10 cellular contexts compared by ENCODE assay signal in the genomic region with DNA sequence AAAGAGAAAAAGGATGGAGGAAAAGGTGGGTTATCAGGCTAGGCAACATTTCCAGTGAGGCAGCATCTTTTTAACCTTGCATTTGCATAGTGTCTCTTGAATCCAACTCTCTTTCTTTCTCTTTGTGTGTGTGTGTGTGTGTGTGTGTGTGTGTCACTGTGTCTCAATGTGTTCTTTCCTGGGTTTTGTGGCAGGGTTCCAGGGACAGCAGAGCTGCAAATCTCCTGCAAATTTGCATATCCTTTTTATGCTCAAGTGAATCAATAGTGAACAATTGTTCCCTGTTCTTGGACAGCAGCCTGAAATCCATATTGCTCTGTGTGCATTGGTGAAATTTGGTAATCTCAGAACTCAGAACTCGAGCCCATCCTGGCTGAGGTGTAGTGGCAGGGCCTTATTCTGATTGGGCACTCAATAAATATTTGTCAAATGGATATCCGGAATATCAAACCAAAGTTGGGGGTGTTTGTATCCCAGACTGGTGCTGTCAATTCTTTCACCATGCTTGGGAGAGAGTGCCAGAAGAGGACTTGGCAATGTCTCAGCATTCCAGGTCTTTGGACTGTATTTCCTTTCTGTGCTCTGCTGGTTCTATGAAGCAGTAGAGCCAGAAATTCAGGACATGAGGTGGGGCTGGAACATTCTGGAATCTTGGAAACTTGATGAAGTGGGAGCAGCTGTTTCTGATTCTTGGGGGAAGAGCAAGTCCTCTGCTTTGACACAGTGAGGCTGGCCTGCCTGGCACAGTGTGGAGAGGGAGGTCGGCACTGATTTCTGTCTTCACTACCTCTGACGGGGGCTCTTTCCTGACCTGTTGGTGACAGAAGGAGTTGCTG.
A peak's percentile ranks its signal among the peaks of the same experiment; 100 is the strongest.
DNase-seq lines count a peak whose midpoint lies in the region; ATAC-seq and TF ChIP-seq lines count a peak whose summit lies in the region.
"Had no signal": no experiment of that assay in that cellular context is flagged by ENCODE, and none has a peak within 500 bp of the region (broad histone marks: within the 10 kb centered on the region; RNA-seq: fewer than 3 reads in every experiment).

No MANE protein-coding gene starts in this region.

- 76% methylated on average over 4 of the region's 4 CpGs for WGBS in SK-N-SH (ENCODE audit: low lambda C conversion rate)

- CTCF ChIA-PET in SK-N-SH (lab: Yijun Ruan, JAX) = no interaction called here

- ATAC-seq in GM21723 (IDR thresholded peaks at IDR 0.05; ENCODE audit: unreplicated experiment) (no peak), GM18868 (IDR thresholded peaks at IDR 0.05; ENCODE audit: unreplicated experiment) (no peak)

- peaks cover 6% of the 10 kb centered on the region in 2 experiments; a peak in 1 of 4 replicates for H3K4me1 ChIP-seq in SK-N-SH (ENCODE audit: control insufficient read depth in 1 of 2, insufficient read depth in 2 of 2, low read depth in 1 of 2, low read length in 1 of 2)
- H3K4me1 ChIP-seq in osteoblast (ENCODE audit: insufficient read depth, low read length) = peaks cover 9% of the 10 kb centered on the region

- no peaks in the 10 kb centered on the region for H3K9me2 ChIP-seq in SK-N-SH

- H3K27me3 Mint-ChIP-seq in nephron progenitor cell (ENCODE audit: low read depth, poor library complexity) = no peaks in the 10 kb centered on the region

- no peaks in the 10 kb centered on the region for H3K9me3 Mint-ChIP-seq in nephron progenitor cell
- H3K9me3 Mint-ChIP-seq: activated naive CD4-positive, alpha-beta T cell treated with anti-CD3 and anti-CD28 coated beads for 36 hours had no signal

- H3K4me1 Mint-ChIP-seq in nephron progenitor cell = peaks cover 14% of the 10 kb centered on the region

- H3K36me3 ChIP-seq in SK-N-SH (replicated peaks in 1 of 2; ENCODE audit: control insufficient read depth in 1 of 2, insufficient read depth in 2 of 2, low read length in 1 of 2) (no peaks in the 10 kb centered on the region), osteoblast (ENCODE audit: insufficient read depth, low read length) (no peaks in the 10 kb centered on the region)

- H3K4me2 ChIP-seq in SK-N-SH (no peak overlapping the region), osteoblast (ENCODE audit: insufficient read depth, low read length) (no peak overlapping the region)

- no peak for TF ChIP-seq EP300 in SK-N-SH (IDR thresholded peaks at IDR 0.05; ENCODE audit: borderline replicate concordance in 1 of 2, low read depth in 1 of 2, low read length in 1 of 2)

- H2AFZ ChIP-seq in SK-N-SH (ENCODE audit: low read depth) (no peak overlapping the region), osteoblast (ENCODE audit: low read length) (no peak overlapping the region)

- no peak overlapping the region for H3K4me3 Mint-ChIP-seq in nephron progenitor cell
- H3K4me3 Mint-ChIP-seq: activated naive CD4-positive, alpha-beta T cell treated with anti-CD3 and anti-CD28 coated beads for 36 hours had no signal

- H3K27ac Mint-ChIP-seq in nephron progenitor cell = peak overlapping the region; percentile 92
- H3K27ac Mint-ChIP-seq: activated naive CD4-positive, alpha-beta T cell treated with anti-CD3 and anti-CD28 coated beads for 36 hours had no signal

- TF ChIP-seq RAD21 in SK-N-SH (IDR thresholded peaks at IDR 0.05; ENCODE audit: low read length) = no peak

- DNase-seq in AG10803 (ENCODE audit: low read depth) = peak; percentile 90
- no peak for DNase-seq in SK-N-SH
- DNase-seq in fibroblast of the aortic adventitia (ENCODE audit: low read depth) = peak; percentile 94
- DNase-seq in nephron progenitor cell = no peak
- DNase-seq in NCI-H1930 (lab: John Stamatoyannopoulos, UW) = no peak
- no peak for DNase-seq in osteoblast (ENCODE audit: insufficient read length, low spot score, missing footprints)
- DNase-seq: activated naive CD4-positive, alpha-beta T cell treated with anti-CD3 and anti-CD28 coated beads for 36 hours; NCI-H1092 had no signal

- TF ChIP-seq CTCF in AG10803 (conservative IDR thresholded peaks at IDR 0.05; ENCODE audit: low read length) = no peak
- no peak for TF ChIP-seq CTCF in SK-N-SH (IDR thresholded peaks at IDR 0.05)
- no peak for TF ChIP-seq CTCF in fibroblast of the aortic adventitia (IDR thresholded peaks at IDR 0.05; ENCODE audit: insufficient read depth, low read length)
- TF ChIP-seq CTCF in nephron progenitor cell (IDR thresholded peaks at IDR 0.05) = no peak
- no peak for TF ChIP-seq CTCF in osteoblast (IDR thresholded peaks at IDR 0.05; ENCODE audit: extremely low read depth, low read depth, low read length)

- POLR2A ChIA-PET in SK-N-SH (lab: Yijun Ruan, JAX) = no interaction called here

- no peaks in the 10 kb centered on the region for H4K20me1 ChIP-seq in SK-N-SH (ENCODE audit: insufficient read depth)
- peaks cover 4% of the 10 kb centered on the region for H4K20me1 ChIP-seq in osteoblast (ENCODE audit: insufficient read depth, low read length)

- no peak overlapping the region for H3K9ac ChIP-seq in SK-N-SH

- H3K4me3 ChIP-seq in AG10803 (ENCODE audit: low read length) (peak overlapping the region; percentile 22), SK-N-SH (ENCODE audit: low read depth in 2 of 2, low read length in 1 of 2) (no peak overlapping the region), fibroblast of the aortic adventitia (ENCODE audit: low read depth, low read length) (no peak overlapping the region), osteoblast (ENCODE audit: insufficient read depth, low read length) (no peak overlapping the region)

- H3K36me3 Mint-ChIP-seq in nephron progenitor cell (ENCODE audit: low read depth) = peaks cover 8% of the 10 kb centered on the region

- H3K9me3 ChIP-seq in SK-N-SH = no peaks in the 10 kb centered on the region
- no peaks in the 10 kb centered on the region for H3K9me3 ChIP-seq in osteoblast (ENCODE audit: low read depth, low read length)

- H3K27ac ChIP-seq in SK-N-SH (ENCODE audit: low read depth in 2 of 2, low read length in 1 of 2) (peak overlapping the region in 1 of 2 experiments; percentile 26; a peak in 2 of 4 replicates), osteoblast (ENCODE audit: low read depth, low read length) (no peak overlapping the region)

- no peaks in the 10 kb centered on the region for H3K79me2 ChIP-seq in SK-N-SH (ENCODE audit: insufficient read depth)
- H3K79me2 ChIP-seq in osteoblast (ENCODE audit: insufficient read depth, low read length) = peaks cover 15% of the 10 kb centered on the region

- H3K27me3 ChIP-seq in SK-N-SH (ENCODE audit: insufficient read depth) (no peaks in the 10 kb centered on the region), osteoblast (ENCODE audit: insufficient read depth, low read length) (no peaks in the 10 kb centered on the region)

- H3F3A ChIP-seq in SK-N-SH (replicated peaks; ENCODE audit: insufficient read depth) = peaks cover 11% of the 10 kb centered on the region

TF ChIP-seq in SK-N-SH, 30 proteins besides CTCF, POLR2A, EP300 and RAD21:
- peak; percentile 5; the same call in 1 of the 2 replicates for TF ChIP-seq NFIC (IDR thresholded peaks at IDR 0.05; ENCODE audit: borderline replicate concordance)
- TF ChIP-seq MXI1 (IDR thresholded peaks at IDR 0.05; ENCODE audit: low read depth, low read length) = no peak
- no peak for TF ChIP-seq TEAD4 (IDR thresholded peaks at IDR 0.05; ENCODE audit: borderline replicate concordance, insufficient read depth)
- no peak for TF ChIP-seq NRF1 (IDR thresholded peaks at IDR 0.05; ENCODE audit: low read depth, low read length)
- peak; percentile 34; the same call in 1 of the 2 replicates for TF ChIP-seq TCF12 (IDR thresholded peaks at IDR 0.05)

Comparison
In these comparisons a context has a peak if more than half of its experiments do, and no peak if none do; other contexts are left out.
1. DNase-seq: peak in AG10803 (single experiment) and fibroblast of the aortic adventitia (single experiment); none in SK-N-SH (single experiment), nephron progenitor cell (single experiment), NCI-H1930 (0 of 2) and osteoblast (single experiment).